ENCODE assay signal across 13 cellular contexts in genomic region chr2:41965173-41965875, GRCh38.
DNase-seq lines count a peak whose midpoint lies in the region; ATAC-seq, FAIRE-seq and TF ChIP-seq lines count a peak whose summit lies in the region.
"Had no signal": no experiment of that assay in that cellular context is flagged by ENCODE, and none has a peak within 500 bp of the region (broad histone marks: within the 10 kb centered on the region; RNA-seq: fewer than 3 reads in every experiment).

No MANE protein-coding gene starts in this region.

- H3K4me1 Mint-ChIP-seq in osteocyte (ENCODE audit: unreplicated experiment): peaks cover 58% of the 10 kb centered on the region

- no peaks in the 10 kb centered on the region for H3K36me3 Mint-ChIP-seq in osteocyte (ENCODE audit: unreplicated experiment)

- H3K4me2 ChIP-seq in SK-N-SH: peak overlapping the region; percentile 65

- no peaks in the 10 kb centered on the region for H3K36me3 ChIP-seq in SK-N-SH (replicated peaks in 1 of 2; ENCODE audit: control insufficient read depth in 1 of 2, insufficient read depth in 2 of 2, low read length in 1 of 2)
- H3K36me3 ChIP-seq in esophagus muscularis mucosa: no peaks in the 10 kb centered on the region
- no peaks in the 10 kb centered on the region for H3K36me3 ChIP-seq in thyroid gland
- H3K36me3 ChIP-seq: prostate gland, WERI-Rb-1 had no signal

- H3K27me3 ChIP-seq in SK-N-SH (ENCODE audit: insufficient read depth): no peaks in the 10 kb centered on the region; the same call in 1 of the 2 replicates
- H3K27me3 ChIP-seq in esophagus muscularis mucosa: no peaks in the 10 kb centered on the region
- no peaks in the 10 kb centered on the region for H3K27me3 ChIP-seq in thyroid gland

- DNase-seq in SK-N-SH (no peak), esophagus muscularis mucosa (ENCODE audit: extremely low spot score) (no peak), osteocyte (ENCODE audit: extremely low spot score, unreplicated experiment) (no peak), thyroid gland (peak; percentile 33 to 73), erythroblast (lab: John Stamatoyannopoulos, UW) (no peak), AML-193 (lab: John Stamatoyannopoulos, UW) (no peak), urothelium cell line (ENCODE audit: low spot score) (no peak)
- DNase-seq: COR-L47; effector CD8-positive, alpha-beta T cell; WERI-Rb-1 had no signal

- peaks cover 2% of the 10 kb centered on the region for H3K27me3 Mint-ChIP-seq in osteocyte (ENCODE audit: unreplicated experiment)

- H4K20me1 ChIP-seq in SK-N-SH (ENCODE audit: insufficient read depth): no peaks in the 10 kb centered on the region

- no peak for FAIRE-seq in urothelium cell line (lab: Jason Lieb, UNC)

- POLR2A ChIA-PET in SK-N-SH (lab: Yijun Ruan, JAX): interaction anchor here (2.3 kb wide), 1 partner anchor 81 kb away, joined by 19 read pairs; the partner anchor contains the start of gene PKDCC

- no peaks in the 10 kb centered on the region for H3K9me2 ChIP-seq in SK-N-SH

- no peak for TF ChIP-seq RAD21 in SK-N-SH (IDR thresholded peaks at IDR 0.05; ENCODE audit: low read length)

- H3F3A ChIP-seq in SK-N-SH (replicated peaks; ENCODE audit: insufficient read depth): peaks cover 5% of the 10 kb centered on the region

- H3K79me2 ChIP-seq in SK-N-SH (ENCODE audit: insufficient read depth): no peaks in the 10 kb centered on the region

- CTCF ChIA-PET in SK-N-SH (lab: Yijun Ruan, JAX): interaction anchor here (3.1 kb wide), 1 partner anchor 95 kb away, joined by 20 read pairs; no protein-coding TSS in a partner anchor

- no peak for ATAC-seq in SK-N-SH treated with all-trans-retinoic acid at 6 μM for 48 hours

- H3K27ac Mint-ChIP-seq in osteocyte (ENCODE audit: unreplicated experiment): peak overlapping the region; percentile 95

- no peaks in the 10 kb centered on the region for H3K9me3 Mint-ChIP-seq in osteocyte (ENCODE audit: unreplicated experiment)

- TF ChIP-seq POLR2A in esophagus muscularis mucosa (IDR thresholded peaks at IDR 0.05; ENCODE audit: low read depth) (no peak), thyroid gland (IDR thresholded peaks at IDR 0.05) (no peak), erythroblast (IDR thresholded peaks at IDR 0.05; ENCODE audit: low read length) (no peak)

- H3K4me1 ChIP-seq in SK-N-SH (ENCODE audit: control insufficient read depth in 1 of 2, insufficient read depth in 2 of 2, low read depth in 1 of 2, low read length in 1 of 2): peaks cover 23 to 54% of the 10 kb centered on the region in 2 experiments
- H3K4me1 ChIP-seq in esophagus muscularis mucosa: peaks cover 35 to 62% (median 60%) of the 10 kb centered on the region in 4 donors
- peaks cover 42 to 49% of the 10 kb centered on the region in 2 donors for H3K4me1 ChIP-seq in thyroid gland
- H3K4me1 ChIP-seq: prostate gland had no signal

- no peak overlapping the region for H3K9ac ChIP-seq in SK-N-SH

- H3K4me3 Mint-ChIP-seq in osteocyte (ENCODE audit: unreplicated experiment): peak overlapping the region; percentile 16

- peak overlapping the region; percentile 32; the same call in 1 of the 2 replicates for H2AFZ ChIP-seq in SK-N-SH (ENCODE audit: low read depth)

- TF ChIP-seq EP300 in SK-N-SH (IDR thresholded peaks at IDR 0.05; ENCODE audit: borderline replicate concordance in 1 of 2, low read depth in 1 of 2, low read length in 1 of 2): no peak
- TF ChIP-seq EP300 in esophagus muscularis mucosa (IDR thresholded peaks at IDR 0.05): no peak

- intact Hi-C loops in esophagus muscularis mucosa (cut with DNase I): loop anchor here (5.0 kb wide), 1 partner anchor 82 kb away; the partner anchor contains the start of gene PKDCC
- intact Hi-C loops in thyroid gland (cut with DNase I): no loop called here

- H3K4me3 ChIP-seq in SK-N-SH (ENCODE audit: low read depth in 2 of 2, low read length in 1 of 2) (no peak overlapping the region), esophagus muscularis mucosa (no peak overlapping the region), thyroid gland (replicated peaks in 1 of 3) (no peak overlapping the region)
- H3K4me3 ChIP-seq: prostate gland had no signal

- H3K9me3 ChIP-seq in SK-N-SH (no peaks in the 10 kb centered on the region), esophagus muscularis mucosa (no peaks in the 10 kb centered on the region), thyroid gland (no peaks in the 10 kb centered on the region)
- H3K9me3 ChIP-seq: prostate gland had no signal

- H3K27ac ChIP-seq in SK-N-SH (ENCODE audit: low read depth in 2 of 2, low read length in 1 of 2) (no peak overlapping the region; a peak in 1 of 4 replicates), esophagus muscularis mucosa (replicated peaks in 1 of 4) (peak overlapping the region; percentile 70 to 83 (median 78)), thyroid gland (peak overlapping the region; percentile 69 to 95 (median 79))
- H3K27ac ChIP-seq: 22Rv1, prostate gland, WERI-Rb-1 had no signal

- WGBS in SK-N-SH (ENCODE audit: low lambda C conversion rate): 72% methylated on average over 5 of the region's 5 CpGs
- 92% methylated on average over 5 of the region's 5 CpGs for WGBS in esophagus muscularis mucosa
- 44 to 56% methylated on average over 5 of the region's 5 CpGs for WGBS in thyroid gland, 2 donors

- TF ChIP-seq CTCF in SK-N-SH (IDR thresholded peaks at IDR 0.05) (no peak), esophagus muscularis mucosa (IDR thresholded peaks at IDR 0.05) (no peak), osteocyte (IDR thresholded peaks at IDR 0.05) (no peak), thyroid gland (IDR thresholded peaks at IDR 0.05) (no peak)

TF ChIP-seq in SK-N-SH, 30 proteins besides CTCF, POLR2A, EP300 and RAD21:
- TF ChIP-seq JUND (IDR thresholded peaks at IDR 0.05) (no peak), GATA2 (CRISPR knock-in tag; IDR thresholded peaks at IDR 0.05) (no peak)

TF ChIP-seq in SK-N-SH treated with all-trans-retinoic acid at 6 μM for 48 hours, 23 proteins besides CTCF, POLR2A, EP300 and RAD21:
- TF ChIP-seq ZNF565 (CRISPR knock-in tag; conservative IDR thresholded peaks at IDR 0.05; ENCODE audit: low read depth) (no peak), GLIS3 (CRISPR knock-in tag; IDR thresholded peaks at IDR 0.05) (no peak), ARNTL (CRISPR knock-in tag; IDR thresholded peaks at IDR 0.05; ENCODE audit: borderline replicate concordance, low read depth) (no peak), ZC3H10 (CRISPR knock-in tag; IDR thresholded peaks at IDR 0.05) (no peak), CSDC2 (CRISPR knock-in tag; IDR thresholded peaks at IDR 0.05) (no peak)

Comparison
In these comparisons a context has a peak if more than half of its experiments do, and no peak if none do; other contexts are left out.
1. DNase-seq: peak in thyroid gland (2 of 2); none in SK-N-SH (single experiment), esophagus muscularis mucosa (single experiment), osteocyte (single experiment), erythroblast (0 of 2), AML-193 (0 of 2) and urothelium cell line (single experiment).
2. H3K27ac ChIP-seq: peak in esophagus muscularis mucosa (4 of 4) and thyroid gland (3 of 3); none in SK-N-SH (0 of 2).